Comparison of ENCODE assay signal across 18 cellular contexts in the genomic region with DNA sequence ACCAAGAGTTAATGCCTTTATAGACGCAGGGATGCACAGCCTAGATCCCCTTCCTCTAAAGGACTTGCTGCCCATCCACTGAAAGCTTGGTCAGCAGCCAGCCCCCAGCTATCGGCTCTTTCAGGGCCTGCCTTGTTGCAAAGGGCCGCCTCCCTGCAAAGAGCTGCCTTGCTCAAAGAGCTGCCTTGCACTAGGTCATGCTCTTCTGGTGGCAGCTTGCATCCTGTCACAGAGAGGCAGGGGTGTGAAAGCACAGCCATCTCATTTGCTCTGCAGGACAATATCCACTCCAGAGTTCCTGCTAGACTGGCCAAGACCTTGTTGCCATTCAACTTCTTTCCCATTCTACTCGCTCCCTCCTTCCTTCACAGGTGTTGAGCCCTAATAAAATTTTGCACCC.
DNase-seq lines count a peak whose midpoint lies in the region; ATAC-seq, FAIRE-seq and TF ChIP-seq lines count a peak whose summit lies in the region.
"Had no signal": no experiment of that assay in that cellular context is flagged by ENCODE, and none has a peak within 500 bp of the region (broad histone marks: within the 10 kb centered on the region; RNA-seq: fewer than 3 reads in every experiment).

No MANE protein-coding gene starts in this region.

- H3K9ac ChIP-seq in HepG2 (ENCODE audit: insufficient read depth, low read depth, low read length) (no peak overlapping the region), mesendoderm (ENCODE audit: low read length) (no peak overlapping the region)

- H3K4me3 ChIP-seq in HepG2 (replicated peaks in 1 of 3; ENCODE audit: insufficient read depth in 1 of 3, low read depth in 2 of 3, low read length in 3 of 3) (no peak overlapping the region), right lobe of liver (no peak overlapping the region), RWPE2 (ENCODE audit: severe bottlenecking) (no peak overlapping the region), mesendoderm (ENCODE audit: low read length) (no peak overlapping the region), esophagus muscularis mucosa (no peak overlapping the region)

- no peaks in the 10 kb centered on the region for H3K9me3 ChIP-seq in HepG2 (ENCODE audit: low read length)
- H3K9me3 ChIP-seq in right lobe of liver: no peaks in the 10 kb centered on the region
- H3K9me3 ChIP-seq in RWPE2 (ENCODE audit: severe bottlenecking): no peaks in the 10 kb centered on the region
- H3K9me3 ChIP-seq in esophagus muscularis mucosa: no peaks in the 10 kb centered on the region

- BruUV-seq in HepG2 (replicated peaks; lab: Mats Ljungman, UMichigan): no TSS peak

- FAIRE-seq in HepG2 (lab: Jason Lieb, UNC): no peak

- no peak overlapping the region for H4K8ac ChIP-seq in mesendoderm (ENCODE audit: low read depth, low read length)

- no peak overlapping the region for H2BK15ac ChIP-seq in mesendoderm (replicated peaks; ENCODE audit: low read depth)

- 53% methylated on average over 4 of the region's 4 CpGs for WGBS in HepG2 (ENCODE audit: low lambda C conversion rate)
- 100% methylated on average over 1 of the region's 4 CpGs for WGBS in right lobe of liver (ENCODE audit: insufficient coverage, low coverage, low lambda C conversion rate, missing lambda C conversion rate)
- no CpG with 5 or more reads among the region's 4 CpGs for WGBS in mesendoderm (ENCODE audit: extremely low coverage, insufficient coverage, low lambda C conversion rate)
- WGBS in esophagus muscularis mucosa: 74% methylated on average over 4 of the region's 4 CpGs

- TF ChIP-seq CTCF in HepG2 (CRISPR knock-in tag; IDR thresholded peaks at IDR 0.05) (no peak), right lobe of liver (IDR thresholded peaks at IDR 0.05) (no peak), RWPE2 (IDR thresholded peaks at IDR 0.05; ENCODE audit: poor library complexity, severe bottlenecking) (no peak), esophagus muscularis mucosa (IDR thresholded peaks at IDR 0.05) (no peak)

- H3K18ac ChIP-seq in mesendoderm (ENCODE audit: low read length): no peak overlapping the region

- H3K4me2 ChIP-seq in HepG2 (ENCODE audit: low read depth, low read length): peak overlapping the region; percentile 30; the same call in 1 of the 2 replicates
- no peak overlapping the region for H3K4me2 ChIP-seq in mesendoderm (ENCODE audit: low read length)

- no peak overlapping the region for H2AFZ ChIP-seq in HepG2 (ENCODE audit: low read length)

- no peak for TF ChIP-seq EP300 in HepG2 (IDR thresholded peaks at IDR 0.05; ENCODE audit: low read depth in 2 of 2, low read length in 2 of 2)
- TF ChIP-seq EP300 in HepG2 (CRISPR knock-in tag; IDR thresholded peaks at IDR 0.05; ENCODE audit: borderline replicate concordance): no peak
- TF ChIP-seq EP300 in esophagus muscularis mucosa (IDR thresholded peaks at IDR 0.05): no peak

- TF ChIP-seq POLR2A in HepG2 (IDR thresholded peaks at IDR 0.05; ENCODE audit: insufficient read depth in 1 of 2, low read depth in 2 of 2, low read length in 2 of 2) (no peak), right lobe of liver (IDR thresholded peaks at IDR 0.05) (no peak), esophagus muscularis mucosa (IDR thresholded peaks at IDR 0.05; ENCODE audit: low read depth) (no peak)

- H3K36me3 ChIP-seq in HepG2 (replicated peaks in 1 of 2; ENCODE audit: control insufficient read depth in 1 of 2, insufficient read depth in 2 of 2, low read length in 2 of 2) (no peaks in the 10 kb centered on the region), right lobe of liver (no peaks in the 10 kb centered on the region), RWPE2 (ENCODE audit: low read depth) (no peaks in the 10 kb centered on the region), mesendoderm (ENCODE audit: control insufficient read depth, insufficient read depth, low read length) (no peaks in the 10 kb centered on the region), esophagus muscularis mucosa (no peaks in the 10 kb centered on the region)

- H3K79me2 ChIP-seq in HepG2 (ENCODE audit: insufficient read depth, low read length): no peaks in the 10 kb centered on the region
- H3K79me2 ChIP-seq in mesendoderm (ENCODE audit: control insufficient read depth, insufficient read depth, low read length): no peaks in the 10 kb centered on the region

- H3K4me1 ChIP-seq in HepG2 (ENCODE audit: insufficient read depth, low read length) (peaks cover 33% of the 10 kb centered on the region), right lobe of liver (no peaks in the 10 kb centered on the region), RWPE2 (ENCODE audit: insufficient read depth, poor library complexity, severe bottlenecking) (peaks cover 21% of the 10 kb centered on the region), mesendoderm (ENCODE audit: control insufficient read depth, low read depth, low read length) (no peaks in the 10 kb centered on the region), esophagus muscularis mucosa (peaks cover 36 to 58% (median 48%) of the 10 kb centered on the region in 4 donors)

- no peaks in the 10 kb centered on the region for H3K79me1 ChIP-seq in mesendoderm (ENCODE audit: low read length)

- H3K4ac ChIP-seq in mesendoderm (ENCODE audit: low read depth, low read length): no peak overlapping the region

- H3K56ac ChIP-seq in mesendoderm (ENCODE audit: low read length): no peak overlapping the region

- POLR2A ChIA-PET in HepG2 (lab: Yijun Ruan, JAX): no interaction called here

- no peak overlapping the region for H4K5ac ChIP-seq in mesendoderm (ENCODE audit: low read length)

- DNase-seq in HepG2 (ENCODE audit: low spot score) (no peak), right lobe of liver (no peak), RWPE2 (ENCODE audit: low spot score) (no peak), mesendoderm (peak; percentile 24), esophagus muscularis mucosa (ENCODE audit: extremely low spot score) (no peak)
- DNase-seq: ACHN, AML-193, EL, HCEC 1CT, KG1, NCI-H1436 treated with DMSO at 0.1 percent for 48 hours, NCI-H2029 treated with DMSO at 0.1 percent for 48 hours, NCI-H2171 treated with DMSO at 0.1 percent for 48 hours, NCI-H446 treated with DMSO at 0.1 percent for 48 hours, NCI-H748 treated with DMSO at 0.1 percent for 48 hours, SHP77 treated with DMSO at 0.1 percent for 48 hours had no signal

- intact Hi-C loops in HepG2 (cut with micrococcal nuclease; ENCODE audit: unreplicated experiment): no loop called here
- intact Hi-C loops in right lobe of liver (cut with DNase I): no loop called here
- intact Hi-C loops in esophagus muscularis mucosa (cut with DNase I): loop anchor here (5.0 kb wide), 2 partner anchors 76 to 126 kb away; no protein-coding TSS in a partner anchor

- H2BK5ac ChIP-seq in mesendoderm (ENCODE audit: low read length): no peak overlapping the region

- no peak overlapping the region for H3K23ac ChIP-seq in mesendoderm (ENCODE audit: low read length)

- no peak overlapping the region for H2AK5ac ChIP-seq in mesendoderm (ENCODE audit: low read length)

- H4K20me1 ChIP-seq in HepG2 (ENCODE audit: insufficient read depth, low read length): no peaks in the 10 kb centered on the region

- CTCF ChIA-PET in HepG2 (lab: Yijun Ruan, JAX; ENCODE audit: low intra/inter-chr PET ratio, low total read pairs): no interaction called here

- H2BK120ac ChIP-seq in mesendoderm (ENCODE audit: low read depth, low read length): no peak overlapping the region

- H3K27me3 ChIP-seq in HepG2 (ENCODE audit: control insufficient read depth in 1 of 2, insufficient read depth in 2 of 2, low read length in 2 of 2) (no peaks in the 10 kb centered on the region; a peak in 1 of 5 replicates), right lobe of liver (no peaks in the 10 kb centered on the region), RWPE2 (ENCODE audit: insufficient read depth, poor library complexity, severe bottlenecking) (no peaks in the 10 kb centered on the region), mesendoderm (ENCODE audit: insufficient read depth, low read length, poor library complexity) (no peaks in the 10 kb centered on the region), esophagus muscularis mucosa (no peaks in the 10 kb centered on the region)

- ATAC-seq in HepG2 (no peak), right lobe of liver (no peak), RWPE2 (ENCODE audit: low read depth) (no peak), GM21390 (IDR thresholded peaks at IDR 0.05; ENCODE audit: unreplicated experiment) (no peak), GM18907 (IDR thresholded peaks at IDR 0.05; ENCODE audit: unreplicated experiment) (no peak)

- in situ Hi-C loops in HepG2 (cut with HindIII; ENCODE audit: extremely low pct_ligation_motif_present, low pct_unique_long_range_greater_than_20kb): loop anchor here (5.0 kb wide), 1 partner anchor 121 kb away; no protein-coding TSS in a partner anchor

- no peak for TF ChIP-seq RAD21 in HepG2 (CRISPR knock-in tag; IDR thresholded peaks at IDR 0.05)

- H3K27ac ChIP-seq in HepG2 (ENCODE audit: extremely low read length, insufficient read depth, low read length) (no peak overlapping the region), right lobe of liver (no peak overlapping the region), RWPE2 (ENCODE audit: poor library complexity, severe bottlenecking) (peak overlapping the region; percentile 90), mesendoderm (ENCODE audit: low read depth, low read length) (no peak overlapping the region), esophagus muscularis mucosa (replicated peaks in 1 of 4) (peak overlapping the region in 2 of 4 donors; percentile 4 to 93)

TF ChIP-seq in HepG2, 621 proteins besides CTCF, POLR2A, EP300 and RAD21 (continues in another document):
- TF ChIP-seq, protein P1, sequence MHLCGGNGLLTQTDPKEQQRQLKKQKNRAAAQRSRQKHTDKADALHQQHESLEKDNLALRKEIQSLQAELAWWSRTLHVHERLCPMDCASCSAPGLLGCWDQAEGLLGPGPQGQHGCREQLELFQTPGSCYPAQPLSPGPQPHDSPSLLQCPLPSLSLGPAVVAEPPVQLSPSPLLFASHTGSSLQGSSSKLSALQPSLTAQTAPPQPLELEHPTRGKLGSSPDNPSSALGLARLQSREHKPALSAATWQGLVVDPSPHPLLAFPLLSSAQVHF (CRISPR knock-in tag; IDR thresholded peaks at IDR 0.05): no peak
